9 cellular contexts compared by ENCODE assay signal in genomic region chr1:239348635-239349353, GRCh38. TPM values are rescaled to one million over a fixed set of nuclear protein-coding genes. Genes with fewer than 3 reads are reported as not detected.
"Had no signal": no experiment of that assay in that cellular context is flagged by ENCODE, and none has a peak within 500 bp of the region (broad histone marks: within the 10 kb centered on the region; RNA-seq: fewer than 3 reads in every experiment).

No MANE protein-coding gene starts in this region.

- FAIRE-seq: H1, H54, HTR-8/SVneo, K562 had no signal

- H2AFZ ChIP-seq: GM23338 had no signal

- H3K4me2 ChIP-seq: GM23338 had no signal

- H3K4me3 ChIP-seq: GM23338, K562 had no signal

- ATAC-seq: GM23338, K562 had no signal

- DNase-seq: H9, HCEC 1CT, IMR-90, KG1 had no signal

RNA-seq across cellular contexts. Expression of gene CHRM3, which starts 37.6 kb away (rescaled TPM):
- total RNA-seq: IMR-90 had no signal
- polyA plus RNA-seq: IMR-90 had no signal
